18 cellular contexts compared by ENCODE assay signal in the genomic region with DNA sequence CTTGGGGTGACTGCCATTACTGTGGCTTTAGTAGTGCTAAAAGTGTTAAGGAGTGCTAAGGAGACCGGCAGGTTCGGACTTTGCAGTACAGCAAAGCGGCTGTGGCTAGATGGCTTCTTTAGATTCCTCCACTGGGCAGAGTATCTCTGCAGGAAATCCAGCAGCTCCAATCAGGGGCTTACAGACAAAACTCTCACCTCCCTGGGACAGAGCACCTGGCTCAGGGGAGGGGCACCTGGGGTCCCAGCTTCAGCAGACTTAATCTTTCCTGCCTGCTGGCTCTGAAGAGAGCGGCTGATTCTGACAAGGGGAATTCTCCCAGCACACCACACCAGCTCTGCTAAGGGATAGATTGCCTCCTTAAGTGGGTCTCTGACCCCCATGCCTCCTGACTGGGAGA.
"Had no signal": no experiment of that assay in that cellular context is flagged by ENCODE, and none has a peak within 500 bp of the region (broad histone marks: within the 10 kb centered on the region; RNA-seq: fewer than 3 reads in every experiment).

No MANE protein-coding gene starts in this region.

- H2AFZ ChIP-seq: hepatocyte had no signal

- H3K27me3 Mint-ChIP-seq: dendritic cell treated with granulocyte-macrophage colony-stimulating factor and Interleukin-4, amounts not matched to agents 40 ng/mL and 50 ng/mL, for 4 days; effector memory CD8-positive, alpha-beta T cell had no signal

- DNase-seq: cerebellar nuclear complex; colonic mucosa; cortex of kidney; effector CD8-positive, alpha-beta T cell; effector memory CD8-positive, alpha-beta T cell; heart left ventricle; hypothalamus; left cardiac atrium; left lung; left ventricle myocardium superior; lower lobe of right lung; mucosa of descending colon had no signal

- H3K4me1 ChIP-seq: colonic mucosa, esophagus muscularis mucosa, foreskin keratinocyte, gastroesophageal sphincter, heart left ventricle, left lung, lower lobe of right lung had no signal

- H3K4me3 ChIP-seq: colonic mucosa, esophagus muscularis mucosa, gastroesophageal sphincter, heart left ventricle, hepatocyte, left lung, lower lobe of right lung, mucosa of descending colon had no signal

- H3K36me3 Mint-ChIP-seq: mesothelial cell of epicardium had no signal

- H3K27ac ChIP-seq: colonic mucosa, esophagus muscularis mucosa, foreskin keratinocyte, gastroesophageal sphincter, heart left ventricle, hepatocyte, left lung, lower lobe of right lung had no signal

- H3K4me3 Mint-ChIP-seq: dendritic cell treated with granulocyte-macrophage colony-stimulating factor and Interleukin-4, amounts not matched to agents 40 ng/mL and 50 ng/mL, for 4 days; effector memory CD8-positive, alpha-beta T cell; mesothelial cell of epicardium had no signal

- H3K36me3 ChIP-seq: colonic mucosa, esophagus muscularis mucosa, gastroesophageal sphincter, heart left ventricle, left lung, lower lobe of right lung had no signal

- H3K27ac Mint-ChIP-seq: dendritic cell treated with granulocyte-macrophage colony-stimulating factor and Interleukin-4, amounts not matched to agents 40 ng/mL and 50 ng/mL, for 4 days; effector memory CD8-positive, alpha-beta T cell; mesothelial cell of epicardium had no signal

- H3K79me2 ChIP-seq: hepatocyte had no signal

- H3K4me1 Mint-ChIP-seq: mesothelial cell of epicardium had no signal

- H3K4me2 ChIP-seq: hepatocyte had no signal

- H3K27me3 ChIP-seq: colonic mucosa, esophagus muscularis mucosa, foreskin keratinocyte, gastroesophageal sphincter, heart left ventricle, hepatocyte, left lung had no signal

- ATAC-seq: effector memory CD8-positive, alpha-beta T cell; gastroesophageal sphincter; heart left ventricle; left cardiac atrium; left lung; left ventricle myocardium superior; lower lobe of right lung; mucosa of descending colon had no signal
